16 cellular contexts compared by ENCODE assay signal in genomic region chr22:43288807-43289417, GRCh38. TPM values are rescaled to one million over a fixed set of nuclear protein-coding genes. Genes with fewer than 3 reads are reported as not detected.
DNase-seq lines count a peak whose midpoint lies in the region; ATAC-seq, FAIRE-seq and TF ChIP-seq lines count a peak whose summit lies in the region.
"Had no signal": no experiment of that assay in that cellular context is flagged by ENCODE, and none has a peak within 500 bp of the region (broad histone marks: within the 10 kb centered on the region; RNA-seq: fewer than 3 reads in every experiment).

No MANE protein-coding gene starts in this region.

- no peak overlapping the region for H3K4me3 ChIP-seq in mucosa of stomach (ENCODE audit: low read length)
- H3K4me3 ChIP-seq in tibial artery, result peak overlapping the region; percentile 25 to 41
- peak overlapping the region in 1 of 2 donors; percentile 46 for H3K4me3 ChIP-seq in kidney (ENCODE audit: low read length in 2 of 2)
- H3K4me3 ChIP-seq: K562 had no signal

- TF ChIP-seq CTCF in brain (conservative IDR thresholded peaks at IDR 0.05) (no peak), tibial artery (IDR thresholded peaks at IDR 0.05) (no peak), kidney (IDR thresholded peaks at IDR 0.05; ENCODE audit: borderline replicate concordance, extremely low read depth, insufficient read depth) (no peak)

- no peaks in the 10 kb centered on the region for H3K27me3 Mint-ChIP-seq in activated naive CD4-positive, alpha-beta T cell treated with anti-CD3 and anti-CD28 coated beads, Interleukin-2, amount 50 U/mL, for 24 hours
- no peaks in the 10 kb centered on the region for H3K27me3 Mint-ChIP-seq in activated naive CD4-positive, alpha-beta T cell treated with anti-CD3 and anti-CD28 coated beads for 36 hours (ENCODE audit: low read depth)
- peaks cover 7% of the 10 kb centered on the region for H3K27me3 Mint-ChIP-seq in brain

- H3K27ac ChIP-seq in tibial artery (peak overlapping the region; percentile 50 to 60), kidney (ENCODE audit: low read depth in 2 of 2, low read length in 2 of 2) (peak overlapping the region in 1 of 2 donors; percentile 30)
- H3K27ac ChIP-seq: right atrium auricular region had no signal

- no peak overlapping the region for H3K4me3 Mint-ChIP-seq in activated naive CD4-positive, alpha-beta T cell treated with anti-CD3 and anti-CD28 coated beads, Interleukin-2, amount 50 U/mL, for 24 hours
- H3K4me3 Mint-ChIP-seq in activated naive CD4-positive, alpha-beta T cell treated with anti-CD3 and anti-CD28 coated beads for 36 hours, result no peak overlapping the region
- peak overlapping the region in 1 of 5 experiments; percentile 18 for H3K4me3 Mint-ChIP-seq in brain

- intact Hi-C loops in activated naive CD4-positive, alpha-beta T cell treated with anti-CD3 and anti-CD28 coated beads for 36 hours (cut with micrococcal nuclease), result no loop called here
- intact Hi-C loops in tibial artery (cut with DNase I; ENCODE audit: low total_unique reads) (no loop called here), kidney (cut with DNase I) (no loop called here)

- peaks cover 6% of the 10 kb centered on the region for H3K27me3 ChIP-seq in mucosa of stomach (ENCODE audit: control insufficient read depth, insufficient read depth, low read length)
- peaks cover 0 to 14% of the 10 kb centered on the region in 2 donors for H3K27me3 ChIP-seq in tibial artery
- H3K27me3 ChIP-seq: right atrium auricular region, transverse colon had no signal

- no peaks in the 10 kb centered on the region for H3K9me3 Mint-ChIP-seq in activated naive CD4-positive, alpha-beta T cell treated with anti-CD3 and anti-CD28 coated beads, Interleukin-2, amount 50 U/mL, for 24 hours
- H3K9me3 Mint-ChIP-seq in activated naive CD4-positive, alpha-beta T cell treated with anti-CD3 and anti-CD28 coated beads for 36 hours, result no peaks in the 10 kb centered on the region
- no peaks in the 10 kb centered on the region for H3K9me3 Mint-ChIP-seq in brain

- H3K36me3 ChIP-seq in mucosa of stomach (ENCODE audit: control insufficient read depth, insufficient read depth, low read length), result no peaks in the 10 kb centered on the region
- no peaks in the 10 kb centered on the region for H3K36me3 ChIP-seq in tibial artery
- H3K36me3 ChIP-seq in kidney (ENCODE audit: control insufficient read depth in 1 of 2, insufficient read depth in 2 of 2, low read length in 2 of 2), result no peaks in the 10 kb centered on the region
- H3K36me3 ChIP-seq: right atrium auricular region, transverse colon had no signal

- H3K4me1 Mint-ChIP-seq in activated naive CD4-positive, alpha-beta T cell treated with anti-CD3 and anti-CD28 coated beads, Interleukin-2, amount 50 U/mL, for 24 hours, result no peaks in the 10 kb centered on the region
- peaks cover 2% of the 10 kb centered on the region for H3K4me1 Mint-ChIP-seq in activated naive CD4-positive, alpha-beta T cell treated with anti-CD3 and anti-CD28 coated beads for 36 hours (ENCODE audit: low read depth)
- H3K4me1 Mint-ChIP-seq in brain, result peaks cover 75% of the 10 kb centered on the region

- H3K36me3 Mint-ChIP-seq in activated naive CD4-positive, alpha-beta T cell treated with anti-CD3 and anti-CD28 coated beads, Interleukin-2, amount 50 U/mL, for 24 hours, result no peaks in the 10 kb centered on the region
- H3K36me3 Mint-ChIP-seq in activated naive CD4-positive, alpha-beta T cell treated with anti-CD3 and anti-CD28 coated beads for 36 hours (ENCODE audit: low read depth), result no peaks in the 10 kb centered on the region
- H3K36me3 Mint-ChIP-seq in brain, result no peaks in the 10 kb centered on the region

- peaks cover 11% of the 10 kb centered on the region for H3K4me1 ChIP-seq in mucosa of stomach (ENCODE audit: control insufficient read depth, insufficient read depth, low read length)
- H3K4me1 ChIP-seq in tibial artery, result peaks cover 0 to 25% (median 21%) of the 10 kb centered on the region in 4 donors
- H3K4me1 ChIP-seq in kidney (ENCODE audit: control insufficient read depth in 1 of 2, insufficient read depth in 1 of 2, low read depth in 1 of 2, low read length in 2 of 2), result peaks cover 12 to 27% of the 10 kb centered on the region in 2 donors

- H3K9me3 ChIP-seq in mucosa of stomach (ENCODE audit: control insufficient read depth, low read length) (no peaks in the 10 kb centered on the region), tibial artery (no peaks in the 10 kb centered on the region), kidney (ENCODE audit: control insufficient read depth in 1 of 2, low read length in 2 of 2) (no peaks in the 10 kb centered on the region)
- H3K9me3 ChIP-seq: right atrium auricular region, transverse colon had no signal

- no peak for ATAC-seq in GM21367 (IDR thresholded peaks at IDR 0.05; ENCODE audit: unreplicated experiment)
- ATAC-seq: K562, SK-N-SH treated with all-trans-retinoic acid at 6 μM for 48 hours had no signal

- FAIRE-seq in kidney (lab: Jason Lieb, UNC), result no peak
- FAIRE-seq: endometrium, K562 had no signal

- H3K9ac ChIP-seq in mucosa of stomach (ENCODE audit: low read length) (peak overlapping the region; percentile 22), kidney (ENCODE audit: low read length in 2 of 2) (peak overlapping the region in 1 of 2 donors; percentile 46)

- peak overlapping the region; percentile 9 for H3K27ac Mint-ChIP-seq in activated naive CD4-positive, alpha-beta T cell treated with anti-CD3 and anti-CD28 coated beads, Interleukin-2, amount 50 U/mL, for 24 hours
- no peak overlapping the region for H3K27ac Mint-ChIP-seq in activated naive CD4-positive, alpha-beta T cell treated with anti-CD3 and anti-CD28 coated beads for 36 hours
- H3K27ac Mint-ChIP-seq in brain, result peak overlapping the region in 4 of 5 experiments; percentile 18 to 94 (median 66)

- no peak for DNase-seq in activated naive CD4-positive, alpha-beta T cell treated with anti-CD3 and anti-CD28 coated beads for 36 hours
- DNase-seq in tibial artery (no peak), kidney (no peak)
- no peak for DNase-seq in activated CD4-positive, alpha-beta T cell treated with anti-CD3 and anti-CD28 coated beads for 48 hours
- DNase-seq: ACHN, midbrain, NCI-H2029, transverse colon had no signal

- CTCF ChIA-PET in activated naive CD4-positive, alpha-beta T cell treated with anti-CD3 and anti-CD28 coated beads for 36 hours (lab: Charles Lee), result interaction anchor here (0.5 to 1.7 kb wide), 2 partner anchors 15 to 163 kb away, joined by 3 to 4 read pairs; no protein-coding TSS in a partner anchor

RNA-seq across cellular contexts. Expression of gene SCUBE1, which starts 54.3 kb away (rescaled TPM):
- total RNA-seq in activated naive CD4-positive, alpha-beta T cell treated with anti-CD3 and anti-CD28 coated beads for 36 hours, result not detected
- polyA plus RNA-seq in brain (ENCODE audit: insufficient read depth, low read depth, low replicate concordance) (0.29 TPM), kidney (ENCODE audit: insufficient read depth, low read depth, low replicate concordance) (2.3 TPM)
- total RNA-seq in kidney, result 7.1 TPM
